Comparison of ENCODE assay signal across 21 cellular contexts in genomic region chr7:134709197-134709596, GRCh38.
"Had no signal": no experiment of that assay in that cellular context is flagged by ENCODE, and none has a peak within 500 bp of the region (broad histone marks: within the 10 kb centered on the region; RNA-seq: fewer than 3 reads in every experiment).

No MANE protein-coding gene starts in this region.

- H3K4me1 ChIP-seq: uterus had no signal

- H3K36me3 ChIP-seq: heart left ventricle, uterus had no signal

- H3K9me3 ChIP-seq: heart left ventricle, uterus had no signal

- H3K27ac ChIP-seq: uterus had no signal

- H3K27me3 ChIP-seq: heart left ventricle, uterus had no signal

- H3K4me3 ChIP-seq: heart left ventricle, uterus had no signal

- ATAC-seq: esophagus mucosa; heart left ventricle; left ventricle myocardium superior; natural killer cell; stimulated activated naive CD8-positive, alpha-beta T cell treated with anti-CD3 and anti-CD28 coated beads, Interleukin-15, Interleukin-2, amounts not matched to agents 100 U/mL and 50 U/mL, for 24 hours; T-cell had no signal

- DNase-seq: activated B cell treated with CpG ODN at 0.5 μM for 24 hours; activated CD4-positive, alpha-beta T cell treated with anti-CD3 and anti-CD28 coated beads for 4 hours; activated CD4-positive, alpha-beta T cell treated with anti-CD3 and anti-CD28 coated beads, Interleukin-2, amount 50 U/mL, for 48 hours; activated naive CD4-positive, alpha-beta T cell treated with Interleukin-2 at 50 U/mL for 16 hours; activated naive CD8-positive, alpha-beta T cell treated with anti-CD3 and anti-CD28 coated beads, Interleukin-2, amount 10 ng/mL, durations not matched to agents 7 days and 5 days; activated T-cell treated with anti-CD3 and anti-CD28 coated beads, Interleukin-2, amount 50 U/mL, for 48 hours; amniotic stem cell; dermis blood vessel endothelial cell; effector memory CD4-positive, alpha-beta T cell; heart left ventricle; left ventricle myocardium superior; mammary epithelial cell; midbrain; natural killer cell; retina; stimulated activated CD4-positive, alpha-beta T cell treated with anti-CD3 and anti-CD28 coated beads, Interleukin-4, amount 100 ng/mL, for 4 hours; stimulated activated naive CD8-positive, alpha-beta T cell treated with anti-CD3 and anti-CD28 coated beads, Interleukin-15, Interleukin-2, amounts not matched to agents 100 U/mL and 50 U/mL, for 24 hours; substantia nigra; T-cell; uterus had no signal
